ENCODE assay signal across 12 cellular contexts in genomic region chr11:60786811-60787567, GRCh38. TPM values are rescaled to one million over a fixed set of nuclear protein-coding genes. Genes with fewer than 3 reads are reported as not detected.
DNase-seq lines count a peak whose midpoint lies in the region; ATAC-seq and TF ChIP-seq lines count a peak whose summit lies in the region.
"Had no signal": no experiment of that assay in that cellular context is flagged by ENCODE, and none has a peak within 500 bp of the region (broad histone marks: within the 10 kb centered on the region; RNA-seq: fewer than 3 reads in every experiment).

No MANE protein-coding gene starts in this region.

- peak; percentile 63 for DNase-seq in AG08396 (ENCODE audit: low spot score)
- DNase-seq in NCI-H1694 treated with DMSO at 0.1 percent for 48 hours (lab: John Stamatoyannopoulos, UW) = peak; percentile 29
- DNase-seq in fibroblast of lung (ENCODE audit: low read depth in 2 of 2) = peak; percentile 65 to 86
- no peak for DNase-seq in erythroblast (lab: John Stamatoyannopoulos, UW)
- no peak for DNase-seq in mucosa of gallbladder (ENCODE audit: low spot score)
- no peak for DNase-seq in DMS53 (lab: John Stamatoyannopoulos, UW)
- DNase-seq: activated CD4-positive, alpha-beta memory T cell treated with anti-CD3 and anti-CD28 coated beads for 36 hours; CD4-positive, alpha-beta memory T cell had no signal

- TF ChIP-seq RAD21 in neural cell (conservative IDR thresholded peaks at IDR 0.05) = no peak

- H3K4me2 ChIP-seq in fibroblast of lung (ENCODE audit: extremely low read depth, insufficient read depth, low read length) (no peak overlapping the region), neural cell (ENCODE audit: low read length) (no peak overlapping the region)
- H3K4me2 ChIP-seq: KMS-11 had no signal

- no peak for TF ChIP-seq EP300 in neural cell (conservative IDR thresholded peaks at IDR 0.05; ENCODE audit: poor library complexity, severe bottlenecking)

- H4K20me1 ChIP-seq in fibroblast of lung (ENCODE audit: control insufficient read depth, extremely low read depth, insufficient read depth, low read length) (no peaks in the 10 kb centered on the region), neural cell (ENCODE audit: insufficient read depth) (no peaks in the 10 kb centered on the region)

- H3K9ac ChIP-seq in fibroblast of lung (ENCODE audit: insufficient read depth, low read length) (no peak overlapping the region), neural cell (ENCODE audit: low read length) (peak overlapping the region; percentile 60)
- H3K9ac ChIP-seq: KMS-11 had no signal

- no peak for ATAC-seq in HG03139 (IDR thresholded peaks at IDR 0.05; ENCODE audit: unreplicated experiment)

- no peaks in the 10 kb centered on the region for H3K36me3 ChIP-seq in fibroblast of lung (ENCODE audit: control insufficient read depth, insufficient read depth, low read length)
- no peaks in the 10 kb centered on the region for H3K36me3 ChIP-seq in neural cell (ENCODE audit: insufficient read depth, low read length)

- H3K9me3 ChIP-seq in fibroblast of lung (ENCODE audit: control insufficient read depth, insufficient read depth, low read depth, low read length) = no peaks in the 10 kb centered on the region
- H3K9me3 ChIP-seq in neural cell (ENCODE audit: low read length) = no peaks in the 10 kb centered on the region

- no peak for TF ChIP-seq CTCF in fibroblast of lung (conservative IDR thresholded peaks at IDR 0.05 in 1 of 2, IDR thresholded peaks at IDR 0.05 in 1 of 2; ENCODE audit: low read depth in 1 of 2, low read length in 2 of 2)
- TF ChIP-seq CTCF in neural cell (IDR thresholded peaks at IDR 0.05; ENCODE audit: poor library complexity, severe bottlenecking) = no peak

- no peak overlapping the region for H3K27ac ChIP-seq in fibroblast of lung (ENCODE audit: insufficient read depth, low read length)
- peak overlapping the region; percentile 96 for H3K27ac ChIP-seq in neural cell (ENCODE audit: low read length)
- H3K27ac ChIP-seq: KMS-11 had no signal

- peaks cover 3% of the 10 kb centered on the region for H3K4me1 ChIP-seq in fibroblast of lung (ENCODE audit: control insufficient read depth, extremely low read depth, insufficient read depth, low read length)

- H3F3A ChIP-seq in neural cell (ENCODE audit: insufficient read depth, low read length, poor library complexity, severe bottlenecking) = no peaks in the 10 kb centered on the region

- H3K79me2 ChIP-seq in fibroblast of lung (ENCODE audit: control insufficient read depth, insufficient read depth, low read length) (no peaks in the 10 kb centered on the region), neural cell (replicated peaks; ENCODE audit: insufficient read depth, low read length) (no peaks in the 10 kb centered on the region)

- H3K9me2 ChIP-seq in neural cell (ENCODE audit: insufficient read depth, low read length) = no peaks in the 10 kb centered on the region

- TF ChIP-seq POLR2A in erythroblast (IDR thresholded peaks at IDR 0.05; ENCODE audit: low read length) = no peak

- H2AFZ ChIP-seq in fibroblast of lung (ENCODE audit: low read length) (no peak overlapping the region), neural cell (ENCODE audit: low read depth, low read length) (no peak overlapping the region)

- no peak overlapping the region for H3K4me3 ChIP-seq in fibroblast of lung (replicated peaks in 1 of 4; ENCODE audit: control extremely low read depth in 1 of 4, insufficient read depth in 1 of 4, low read depth in 3 of 4, low read length in 4 of 4)
- peak overlapping the region; percentile 49 for H3K4me3 ChIP-seq in neural cell (ENCODE audit: low read length)

- peaks cover 4% of the 10 kb centered on the region for H3K27me3 ChIP-seq in fibroblast of lung (ENCODE audit: control insufficient read depth, insufficient read depth, low read length)
- H3K27me3 ChIP-seq in neural cell (ENCODE audit: insufficient read depth, low read depth, low read length) = no peaks in the 10 kb centered on the region

TF ChIP-seq in neural cell, 6 proteins besides CTCF, POLR2A, EP300 and RAD21:
- TF ChIP-seq TAF1 (IDR thresholded peaks at IDR 0.05; ENCODE audit: low read depth) = no peak
- no peak for TF ChIP-seq MXI1 (conservative IDR thresholded peaks at IDR 0.05; ENCODE audit: poor library complexity, severe bottlenecking)
- TF ChIP-seq EZH2 (IDR thresholded peaks at IDR 0.05; ENCODE audit: borderline replicate concordance, insufficient read depth, low read length, poor library complexity, severe bottlenecking) = no peak
- no peak for TF ChIP-seq SMC3 (conservative IDR thresholded peaks at IDR 0.05; ENCODE audit: poor library complexity)
- TF ChIP-seq REST (IDR thresholded peaks at IDR 0.05; ENCODE audit: borderline replicate concordance) = no peak
- TF ChIP-seq POLR2AphosphoS5 (IDR thresholded peaks at IDR 0.05) = no peak

RNA-seq across cellular contexts. Expression of gene MS4A10, which starts 1.9 kb away (rescaled TPM):
- total RNA-seq in fibroblast of lung (not detected in 2 replicates), mucosa of gallbladder (not detected)
- polyA plus RNA-seq in fibroblast of lung (not detected in 2 replicates), neural cell (not detected in 2 replicates)
- not detected in 2 replicates for polyA plus RNA-seq in fibroblast of lung (2012)
- polyA minus RNA-seq in fibroblast of lung (ENCODE audit: low replicate concordance) (not detected in 2 replicates), neural cell (0.24 TPM in 1 of 2 replicates, not detected in the other)
- total RNA-seq: activated CD4-positive, alpha-beta memory T cell treated with anti-CD3 and anti-CD28 coated beads for 36 hours; CD4-positive, alpha-beta memory T cell; skeletal muscle tissue had no signal
- polyA plus RNA-seq: CD4-positive, alpha-beta memory T cell had no signal

RNA-seq across cellular contexts. Expression of gene MS4A15, which starts 30.3 kb away (rescaled TPM):
- total RNA-seq in fibroblast of lung = not detected in 2 replicates
- polyA plus RNA-seq in fibroblast of lung = not detected in 2 replicates
- polyA plus RNA-seq in fibroblast of lung (2012) = not detected in 2 replicates
- polyA minus RNA-seq in fibroblast of lung (ENCODE audit: low replicate concordance) = not detected in 2 replicates
- polyA plus RNA-seq in neural cell = not detected in 2 replicates
- polyA minus RNA-seq in neural cell = not detected in 2 replicates
- not detected for total RNA-seq in mucosa of gallbladder
- total RNA-seq: activated CD4-positive, alpha-beta memory T cell treated with anti-CD3 and anti-CD28 coated beads for 36 hours; CD4-positive, alpha-beta memory T cell; skeletal muscle tissue had no signal
- polyA plus RNA-seq: CD4-positive, alpha-beta memory T cell had no signal

RNA-seq across cellular contexts. Expression of gene CCDC86, which starts 54.9 kb away (rescaled TPM):
- 7.2 and 7.4 TPM in 2 replicates for total RNA-seq in fibroblast of lung
- polyA plus RNA-seq in fibroblast of lung = 14.9 and 29.4 TPM in 2 replicates
- 24.3 and 48.7 TPM in 2 replicates for polyA plus RNA-seq in fibroblast of lung (2012)
- 14.6 and 35.1 TPM in 2 replicates for polyA minus RNA-seq in fibroblast of lung (ENCODE audit: low replicate concordance)
- polyA plus RNA-seq in neural cell = 0.16 and 1.3 TPM in 2 replicates
- polyA minus RNA-seq in neural cell = 2.5 and 2.7 TPM in 2 replicates
- 13.0 TPM for total RNA-seq in mucosa of gallbladder

Comparison
In these comparisons a context has a peak if more than half of its experiments do, and no peak if none do; other contexts are left out.
1. DNase-seq: peak in AG08396 (single experiment), NCI-H1694 treated with DMSO at 0.1 percent for 48 hours (single experiment) and fibroblast of lung (2 of 2); none in erythroblast (0 of 2), mucosa of gallbladder (single experiment) and DMS53 (single experiment).